ENCODE assay signal across 13 cellular contexts in genomic region chr3:62229908-62230307, GRCh38.
DNase-seq lines count a peak whose midpoint lies in the region; ATAC-seq and TF ChIP-seq lines count a peak whose summit lies in the region.
"Had no signal": no experiment of that assay in that cellular context is flagged by ENCODE, and none has a peak within 500 bp of the region (broad histone marks: within the 10 kb centered on the region; RNA-seq: fewer than 3 reads in every experiment).

No MANE protein-coding gene starts in this region.

- no peak overlapping the region for H2AFZ ChIP-seq in DND-41 (ENCODE audit: low read depth, low read length)

- H4K20me1 ChIP-seq in DND-41 (ENCODE audit: insufficient read depth, low read length), result no peaks in the 10 kb centered on the region

- H3K27ac ChIP-seq in DND-41 (ENCODE audit: low read length), result no peak overlapping the region
- no peak overlapping the region for H3K27ac ChIP-seq in VCaP
- H3K27ac ChIP-seq: neutrophil had no signal

- no peak overlapping the region for H3K4me3 ChIP-seq in DND-41 (ENCODE audit: low read depth in 1 of 2, low read length in 2 of 2)

- H3K36me3 ChIP-seq in DND-41 (ENCODE audit: insufficient read depth, low read length), result no peaks in the 10 kb centered on the region
- H3K36me3 ChIP-seq: neutrophil had no signal

- ATAC-seq in DND-41 (ENCODE audit: insufficient read depth, low read depth) (no peak), HG02852 (IDR thresholded peaks at IDR 0.05; ENCODE audit: unreplicated experiment) (no peak), HG02973 (IDR thresholded peaks at IDR 0.05; ENCODE audit: unreplicated experiment) (no peak)

- no peak overlapping the region for H3K9ac ChIP-seq in DND-41 (ENCODE audit: low read depth, low read length)

- H3K9me3 ChIP-seq in DND-41 (ENCODE audit: insufficient read depth, low read length, severe bottlenecking), result no peaks in the 10 kb centered on the region
- H3K9me3 ChIP-seq: neutrophil had no signal

- no peak overlapping the region for H3K4me2 ChIP-seq in DND-41 (ENCODE audit: insufficient read depth, low read length)

- no peaks in the 10 kb centered on the region for H3K79me2 ChIP-seq in DND-41 (ENCODE audit: insufficient read depth, low read length)

- no peaks in the 10 kb centered on the region for H3K27me3 ChIP-seq in DND-41 (ENCODE audit: insufficient read depth, low read length, poor library complexity)
- H3K27me3 ChIP-seq: neutrophil had no signal

- DNase-seq in DND-41 (no peak), HT1080 (ENCODE audit: low read depth) (peak; percentile 9), kidney tubule cell (ENCODE audit: low spot score) (peak; percentile 11), posterior vena cava (ENCODE audit: low spot score) (no peak), T1000 (lab: John Stamatoyannopoulos, UW) (no peak)
- DNase-seq: activated B cell treated with CpG ODN at 0.5 μM for 24 hours; activated naive CD8-positive, alpha-beta T cell treated with anti-CD3 and anti-CD28 coated beads, Interleukin-2, amount 10 ng/mL, durations not matched to agents 7 days and 5 days; foreskin melanocyte; NCI-H187 had no signal

- intact Hi-C loops in posterior vena cava (cut with DNase I), result no loop called here

- H3K4me1 ChIP-seq in DND-41 (ENCODE audit: insufficient read depth, low read length), result no peaks in the 10 kb centered on the region

- TF ChIP-seq CTCF in DND-41 (IDR thresholded peaks at IDR 0.05; ENCODE audit: borderline replicate concordance, extremely low read depth, low read length, poor library complexity, severe bottlenecking) (peak; percentile 37), VCaP (conservative IDR thresholded peaks at IDR 0.05) (peak; percentile 68)

Comparison
In these comparisons a context has a peak if more than half of its experiments do, and no peak if none do; other contexts are left out.
1. DNase-seq: peak in HT1080 (single experiment) and kidney tubule cell (single experiment); none in DND-41 (single experiment), posterior vena cava (single experiment) and T1000 (single experiment).